In the genomic region with DNA sequence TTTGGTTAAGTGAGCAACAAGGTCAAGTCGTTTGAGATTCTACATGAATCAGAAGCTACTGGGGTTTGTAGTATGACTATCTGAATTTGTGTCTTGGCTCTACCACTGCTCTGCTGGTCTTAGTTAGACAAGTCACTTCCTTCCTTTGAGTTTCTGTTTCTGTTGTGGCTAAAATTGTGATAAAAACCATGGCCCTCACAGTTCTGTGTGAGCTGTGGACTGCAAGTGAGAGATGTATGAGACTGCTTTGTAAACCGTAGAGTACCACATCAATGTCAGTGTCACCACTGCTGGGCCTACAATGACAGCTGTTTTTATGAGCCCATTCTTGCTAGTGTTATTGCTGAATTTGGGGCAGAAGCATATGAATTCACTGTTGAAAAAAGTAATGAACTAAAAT, we compare ENCODE assay signal across 10 cellular contexts. TPM values are rescaled to one million over a fixed set of nuclear protein-coding genes. Genes with fewer than 3 reads are reported as not detected.
A peak's percentile ranks its signal among the peaks of the same experiment; 100 is the strongest.
DNase-seq lines count a peak whose midpoint lies in the region; ATAC-seq and TF ChIP-seq lines count a peak whose summit lies in the region.
"Had no signal": no experiment of that assay in that cellular context is flagged by ENCODE, and none has a peak within 500 bp of the region (broad histone marks: within the 10 kb centered on the region; RNA-seq: fewer than 3 reads in every experiment).

No MANE protein-coding gene starts in this region.

- no peak overlapping the region for H3K27ac ChIP-seq in dorsolateral prefrontal cortex
- H3K27ac ChIP-seq: prostate gland had no signal

- H3K27me3 Mint-ChIP-seq in activated CD4-positive, alpha-beta T cell treated with anti-CD3 and anti-CD28 coated beads, Interleukin-2, amount 10 ng/mL, durations not matched to agents 24 days and 14 days, result peaks cover 2% of the 10 kb centered on the region

- peak; percentile 98 for ATAC-seq in HG02610 (IDR thresholded peaks at IDR 0.05; ENCODE audit: unreplicated experiment)
- ATAC-seq in HG03571 (IDR thresholded peaks at IDR 0.05; ENCODE audit: unreplicated experiment), result peak; percentile 86

- peaks cover 2% of the 10 kb centered on the region for H3K4me1 Mint-ChIP-seq in activated CD4-positive, alpha-beta T cell treated with anti-CD3 and anti-CD28 coated beads, Interleukin-2, amount 10 ng/mL, durations not matched to agents 24 days and 14 days

- DNase-seq in activated CD4-positive, alpha-beta T cell treated with anti-CD3 and anti-CD28 coated beads, Interleukin-2, amount 10 ng/mL, durations not matched to agents 24 days and 14 days, result peak; percentile 54
- DNase-seq in activated CD4-positive, alpha-beta T cell treated with anti-CD3 and anti-CD28 coated beads, Interleukin-2, amount 50 U/mL, for 48 hours, result no peak
- peak; percentile 27 for DNase-seq in pulmonary artery endothelial cell (ENCODE audit: low read depth, low spot score)
- DNase-seq in stimulated activated naive CD4-positive, alpha-beta T cell treated with Interleukin-2 at 50 U/mL for 16 hours (lab: John Stamatoyannopoulos, UW), result no peak
- DNase-seq in iPS-NIHi11 (ENCODE audit: low spot score), result no peak
- no peak for DNase-seq in dorsolateral prefrontal cortex
- DNase-seq: NCI-H2171 had no signal

- no peak overlapping the region for H3K4me3 Mint-ChIP-seq in activated CD4-positive, alpha-beta T cell treated with anti-CD3 and anti-CD28 coated beads, Interleukin-2, amount 10 ng/mL, durations not matched to agents 24 days and 14 days

- H3K27ac Mint-ChIP-seq in activated CD4-positive, alpha-beta T cell treated with anti-CD3 and anti-CD28 coated beads, Interleukin-2, amount 10 ng/mL, durations not matched to agents 24 days and 14 days, result no peak overlapping the region

- H3K36me3 Mint-ChIP-seq in activated CD4-positive, alpha-beta T cell treated with anti-CD3 and anti-CD28 coated beads, Interleukin-2, amount 10 ng/mL, durations not matched to agents 24 days and 14 days (ENCODE audit: low read depth), result no peaks in the 10 kb centered on the region

- no peaks in the 10 kb centered on the region for H3K9me3 Mint-ChIP-seq in activated CD4-positive, alpha-beta T cell treated with anti-CD3 and anti-CD28 coated beads, Interleukin-2, amount 10 ng/mL, durations not matched to agents 24 days and 14 days

- H3K27me3 ChIP-seq in dorsolateral prefrontal cortex, result no peaks in the 10 kb centered on the region

- no peak overlapping the region for H3K4me3 ChIP-seq in dorsolateral prefrontal cortex
- H3K4me3 ChIP-seq: prostate gland had no signal

- TF ChIP-seq CTCF in dorsolateral prefrontal cortex (IDR thresholded peaks at IDR 0.05 in 54 of 56, conservative IDR thresholded peaks at IDR 0.05 in 2 of 56; ENCODE audit: low read depth in 1 of 56, partially characterized antibody in 56 of 56), result no peak

- intact Hi-C loops in activated CD4-positive, alpha-beta T cell treated with anti-CD3 and anti-CD28 coated beads, Interleukin-2, amount 10 ng/mL, durations not matched to agents 24 days and 14 days (cut with micrococcal nuclease), result loop anchor here (10.0 kb wide), 1 partner anchor 926 kb away; no protein-coding TSS in a partner anchor
- intact Hi-C loops in dorsolateral prefrontal cortex (cut with DNase I), result no loop called here

RNA-seq across cellular contexts. Expression of a gene that starts 32.7 kb away (rescaled TPM):
- total RNA-seq in activated CD4-positive, alpha-beta T cell treated with anti-CD3 and anti-CD28 coated beads, Interleukin-2, amount 10 ng/mL, durations not matched to agents 24 days and 14 days, result not detected in 2 replicates
- total RNA-seq in pulmonary artery endothelial cell (28.9 and 32.0 TPM in 2 replicates), dorsolateral prefrontal cortex (10 to 100 TPM in 107 of 120 experiments, 1 to 10 TPM in 13; 4.6 to 28.6 (median 15.9) TPM)

Comparison
In these comparisons a context has a peak if more than half of its experiments do, and no peak if none do; other contexts are left out.
1. DNase-seq: peak in activated CD4-positive, alpha-beta T cell treated with anti-CD3 and anti-CD28 coated beads, Interleukin-2, amount 10 ng/mL, durations not matched to agents 24 days and 14 days (single experiment) and pulmonary artery endothelial cell (single experiment); none in activated CD4-positive, alpha-beta T cell treated with anti-CD3 and anti-CD28 coated beads, Interleukin-2, amount 50 U/mL, for 48 hours (0 of 2), stimulated activated naive CD4-positive, alpha-beta T cell treated with Interleukin-2 at 50 U/mL for 16 hours (single experiment), iPS-NIHi11 (single experiment) and dorsolateral prefrontal cortex (0 of 10).